ENCODE assay signal across 9 cellular contexts in genomic region chr2:25339121-25339738, GRCh38. TPM values are rescaled to one million over a fixed set of nuclear protein-coding genes. Genes with fewer than 3 reads are reported as not detected.
A peak's percentile ranks its signal among the peaks of the same experiment; 100 is the strongest.
DNase-seq lines count a peak whose midpoint lies in the region; ATAC-seq and TF ChIP-seq lines count a peak whose summit lies in the region.
"Had no signal": no experiment of that assay in that cellular context is flagged by ENCODE, and none has a peak within 500 bp of the region (broad histone marks: within the 10 kb centered on the region; RNA-seq: fewer than 3 reads in every experiment).

No MANE protein-coding gene starts in this region.

- no peak overlapping the region for H2AFZ ChIP-seq in neural progenitor cell (replicated peaks)

- peak overlapping the region; percentile 82 to 96 (median 89); a peak in 20 of 22 replicates for H3K4me2 ChIP-seq in BLaER1 treated with 17β-estradiol and CSF1 and Interleukin-3, amounts not matched to agents 10 nM and 100 nM
- H3K4me2 ChIP-seq in neural progenitor cell = no peak overlapping the region

- no peaks in the 10 kb centered on the region for H3K9me3 Mint-ChIP-seq in dendritic cell treated with granulocyte-macrophage colony-stimulating factor and Interleukin-4, amounts not matched to agents 40 ng/mL and 50 ng/mL, for 4 days
- no peaks in the 10 kb centered on the region for H3K9me3 Mint-ChIP-seq in neural progenitor cell

- H3F3A ChIP-seq in neural progenitor cell (ENCODE audit: low read depth) = peaks cover 26% of the 10 kb centered on the region

- no peak overlapping the region for H3K27ac ChIP-seq in BLaER1 treated with 17β-estradiol and CSF1 and Interleukin-3, amounts not matched to agents 10 nM and 100 nM
- H3K27ac ChIP-seq in neural progenitor cell = no peak overlapping the region

- H3K9ac ChIP-seq in BLaER1 treated with 17β-estradiol and CSF1 and Interleukin-3, amounts not matched to agents 10 nM and 100 nM = peak overlapping the region in 4 of 11 experiments; percentile 1 to 86 (median 38); a peak in 2 of 22 replicates
- H3K9ac ChIP-seq in neural progenitor cell = no peak overlapping the region

- DNase-seq in NCI-H2171 (lab: John Stamatoyannopoulos, UW) = peak; percentile 79
- DNase-seq in neural progenitor cell (ENCODE audit: low spot score) = no peak
- no peak for DNase-seq in AG08396 (ENCODE audit: low spot score)
- no peak for DNase-seq in NOMO-1 treated with DMSO at 0.1 percent for 48 hours (lab: John Stamatoyannopoulos, UW; ENCODE audit: unreplicated experiment)
- DNase-seq: NCI-H774 had no signal

- no peak for TF ChIP-seq CTCF in neural progenitor cell (IDR thresholded peaks at IDR 0.05)

- peaks cover 23% of the 10 kb centered on the region for H3K36me3 Mint-ChIP-seq in dendritic cell treated with granulocyte-macrophage colony-stimulating factor and Interleukin-4, amounts not matched to agents 40 ng/mL and 50 ng/mL, for 4 days (ENCODE audit: low read depth)
- no peaks in the 10 kb centered on the region for H3K36me3 Mint-ChIP-seq in neural progenitor cell

- no peak overlapping the region for H3K4me3 Mint-ChIP-seq in dendritic cell treated with granulocyte-macrophage colony-stimulating factor and Interleukin-4, amounts not matched to agents 40 ng/mL and 50 ng/mL, for 4 days
- peak overlapping the region; percentile 83 for H3K4me3 Mint-ChIP-seq in neural progenitor cell

- no peaks in the 10 kb centered on the region for H3K27me3 ChIP-seq in BLaER1 treated with 17β-estradiol and CSF1 and Interleukin-3, amounts not matched to agents 10 nM and 100 nM
- H3K27me3 ChIP-seq in neural progenitor cell = peaks cover 91% of the 10 kb centered on the region

- intact Hi-C loops in dendritic cell treated with granulocyte-macrophage colony-stimulating factor and Interleukin-4, amounts not matched to agents 40 ng/mL and 50 ng/mL, for 4 days (cut with micrococcal nuclease) = no loop called here

- H3K4me3 ChIP-seq in BLaER1 treated with 17β-estradiol and CSF1 and Interleukin-3, amounts not matched to agents 10 nM and 100 nM = no peak overlapping the region; a peak in 1 of 20 replicates
- no peak overlapping the region for H3K4me3 ChIP-seq in neural progenitor cell

- H3K27me3 Mint-ChIP-seq in dendritic cell treated with granulocyte-macrophage colony-stimulating factor and Interleukin-4, amounts not matched to agents 40 ng/mL and 50 ng/mL, for 4 days = peaks cover 12% of the 10 kb centered on the region
- H3K27me3 Mint-ChIP-seq in neural progenitor cell (ENCODE audit: insufficient read depth, low read depth) = peaks cover 25% of the 10 kb centered on the region

- ATAC-seq in GM18909 (IDR thresholded peaks at IDR 0.05; ENCODE audit: poor library complexity, unreplicated experiment) = no peak
- ATAC-seq in GM18517 (IDR thresholded peaks at IDR 0.05; ENCODE audit: unreplicated experiment) = no peak

- H3K9me3 ChIP-seq in BLaER1 treated with 17β-estradiol and CSF1 and Interleukin-3, amounts not matched to agents 10 nM and 100 nM (replicated peaks in 1 of 11) = no peaks in the 10 kb centered on the region
- H3K9me3 ChIP-seq in neural progenitor cell (ENCODE audit: low read depth) = no peaks in the 10 kb centered on the region

- H4K20me1 ChIP-seq in BLaER1 treated with 17β-estradiol and CSF1 and Interleukin-3, amounts not matched to agents 10 nM and 100 nM = peaks cover 54 to 63% (median 62%) of the 10 kb centered on the region in 11 experiments
- peaks cover 36% of the 10 kb centered on the region for H4K20me1 ChIP-seq in neural progenitor cell (ENCODE audit: low read depth)

- H3K79me2 ChIP-seq in neural progenitor cell (ENCODE audit: low read depth) = no peaks in the 10 kb centered on the region

- H3K4me1 ChIP-seq in BLaER1 treated with 17β-estradiol and CSF1 and Interleukin-3, amounts not matched to agents 10 nM and 100 nM = peaks cover 64 to 70% (median 67%) of the 10 kb centered on the region in 10 experiments
- peaks cover 19% of the 10 kb centered on the region for H3K4me1 ChIP-seq in neural progenitor cell

- H3K4me1 Mint-ChIP-seq in dendritic cell treated with granulocyte-macrophage colony-stimulating factor and Interleukin-4, amounts not matched to agents 40 ng/mL and 50 ng/mL, for 4 days (ENCODE audit: low read depth) = peaks cover 54% of the 10 kb centered on the region
- H3K4me1 Mint-ChIP-seq in neural progenitor cell = peaks cover 33% of the 10 kb centered on the region

- peaks cover 0 to 8% (median 0%) of the 10 kb centered on the region in 11 experiments; a peak in 3 of 22 replicates for H3K36me3 ChIP-seq in BLaER1 treated with 17β-estradiol and CSF1 and Interleukin-3, amounts not matched to agents 10 nM and 100 nM
- H3K36me3 ChIP-seq in neural progenitor cell = no peaks in the 10 kb centered on the region

- H3K27ac Mint-ChIP-seq in dendritic cell treated with granulocyte-macrophage colony-stimulating factor and Interleukin-4, amounts not matched to agents 40 ng/mL and 50 ng/mL, for 4 days = peak overlapping the region; percentile 52
- no peak overlapping the region for H3K27ac Mint-ChIP-seq in neural progenitor cell

RNA-seq across cellular contexts. Expression of gene DNMT3A, which starts 2.5 kb away (rescaled TPM):
- 46.5 and 81.1 TPM in 2 replicates for total RNA-seq in neural progenitor cell (ENCODE audit: low replicate concordance)
